22 cellular contexts compared by ENCODE assay signal in the genomic region with DNA sequence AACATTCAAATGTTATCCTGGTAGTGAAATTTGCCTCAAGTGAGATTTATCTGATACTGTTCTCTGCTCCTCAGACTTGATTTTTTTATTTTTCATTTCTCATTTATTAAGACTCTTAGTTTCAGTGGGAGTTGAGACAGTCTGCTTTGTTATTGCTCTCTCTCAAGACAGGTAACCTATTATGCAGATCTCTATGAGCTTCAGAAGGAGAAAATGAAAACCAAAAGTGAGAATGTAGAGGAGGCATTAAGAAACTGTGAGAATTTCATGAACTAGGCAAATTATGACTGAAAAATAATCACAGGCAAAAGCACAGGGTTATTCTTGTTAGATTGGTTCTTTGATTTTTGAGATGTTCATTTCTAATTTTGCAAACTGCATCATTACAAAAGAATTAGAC.
A peak's percentile ranks its signal among the peaks of the same experiment; 100 is the strongest.
DNase-seq lines count a peak whose midpoint lies in the region; ATAC-seq, FAIRE-seq and TF ChIP-seq lines count a peak whose summit lies in the region.
"Had no signal": no experiment of that assay in that cellular context is flagged by ENCODE, and none has a peak within 500 bp of the region (broad histone marks: within the 10 kb centered on the region; RNA-seq: fewer than 3 reads in every experiment).

No MANE protein-coding gene starts in this region.

- H3K27me3 ChIP-seq in upper lobe of left lung = no peaks in the 10 kb centered on the region
- H3K27me3 ChIP-seq: vagina had no signal

- no peak for TF ChIP-seq POLR2A in upper lobe of left lung (IDR thresholded peaks at IDR 0.05)
- no peak for TF ChIP-seq POLR2A in H54 (IDR thresholded peaks at IDR 0.05; ENCODE audit: low read depth, low read length)

- H3K9me3 ChIP-seq in upper lobe of left lung = no peaks in the 10 kb centered on the region
- no peaks in the 10 kb centered on the region for H3K9me3 ChIP-seq in OCI-LY7 (ENCODE audit: low read length)
- H3K9me3 ChIP-seq: vagina had no signal

- no peak overlapping the region for H3K4me2 ChIP-seq in OCI-LY7 (ENCODE audit: low read length)

- no peak for DNase-seq in upper lobe of left lung
- no peak for DNase-seq in OCI-LY7 (ENCODE audit: low spot score)
- DNase-seq in H54 (ENCODE audit: insufficient read length, low spot score) = no peak
- DNase-seq in NCI-H1417 (lab: John Stamatoyannopoulos, UW) = no peak
- DNase-seq: activated CD4-positive, alpha-beta T cell treated with anti-CD3 and anti-CD28 coated beads, Interleukin-2, amount 10 ng/mL, durations not matched to agents 7 days and 5 days; activated T-cell treated with anti-CD3 and anti-CD28 coated beads, Interleukin-2, amount 50 U/mL, for 1 hour; CD4-positive, alpha-beta memory T cell; DMS79; foreskin fibroblast; NCI-H2029 treated with DMSO at 0.1 percent for 48 hours; NCI-H510A treated with DMSO at 0.1 percent for 48 hours had no signal

- no peaks in the 10 kb centered on the region for H3K9me2 ChIP-seq in OCI-LY7 (ENCODE audit: insufficient read depth, low read length)

- H3K27ac ChIP-seq in upper lobe of left lung (no peak overlapping the region), OCI-LY7 (ENCODE audit: low read depth, low read length, poor library complexity, severe bottlenecking) (no peak overlapping the region)
- H3K27ac ChIP-seq: vagina had no signal

- TF ChIP-seq CTCF in upper lobe of left lung (IDR thresholded peaks at IDR 0.05) = no peak
- no peak for TF ChIP-seq CTCF in OCI-LY7 (conservative IDR thresholded peaks at IDR 0.05; ENCODE audit: low read length)

- no peaks in the 10 kb centered on the region for H4K20me1 ChIP-seq in OCI-LY7 (ENCODE audit: insufficient read depth, low read length)

- H3K4me3 ChIP-seq in upper lobe of left lung (no peak overlapping the region), OCI-LY7 (ENCODE audit: low read depth, low read length, poor library complexity, severe bottlenecking) (no peak overlapping the region)
- H3K4me3 ChIP-seq: vagina had no signal

- H3K36me3 ChIP-seq in upper lobe of left lung (no peaks in the 10 kb centered on the region), OCI-LY7 (ENCODE audit: insufficient read depth, low read length) (no peaks in the 10 kb centered on the region)
- H3K36me3 ChIP-seq: vagina had no signal

- POLR2A ChIA-PET in OCI-LY7 (lab: Charles Lee) = interaction anchor here (0.5 kb wide), 1 partner anchor 181 kb away, joined by 3 read pairs; no protein-coding TSS in a partner anchor

- intact Hi-C loops in OCI-LY7 (cut with micrococcal nuclease; ENCODE audit: unreplicated experiment) = no loop called here

- CTCF ChIA-PET in OCI-LY7 (lab: Charles Lee; ENCODE audit: unreplicated experiment) = no interaction called here

- no peak overlapping the region for H2AFZ ChIP-seq in OCI-LY7 (ENCODE audit: low read length)

- BruUV-seq in OCI-LY7 (replicated peaks; lab: Mats Ljungman, UMichigan) = no TSS peak

- TF ChIP-seq EP300 in upper lobe of left lung (IDR thresholded peaks at IDR 0.05) = no peak

- no peaks in the 10 kb centered on the region for H3K79me2 ChIP-seq in OCI-LY7 (ENCODE audit: insufficient read depth, low read depth, low read length)

- ATAC-seq in GM18858 (IDR thresholded peaks at IDR 0.05; ENCODE audit: unreplicated experiment) (peak; percentile 87), GM19468 (IDR thresholded peaks at IDR 0.05; ENCODE audit: extremely low read depth, unreplicated experiment) (peak; percentile 50), HG02884 (IDR thresholded peaks at IDR 0.05; ENCODE audit: unreplicated experiment) (peak; percentile 78), HG03460 (IDR thresholded peaks at IDR 0.05; ENCODE audit: unreplicated experiment) (peak; percentile 77), upper lobe of left lung (ENCODE audit: low FRiP score in 2 of 2) (no peak)
- ATAC-seq: activated naive CD4-positive, alpha-beta T cell treated with anti-CD3 and anti-CD28 coated beads, Interleukin-2, amount 50 U/mL, for 72 hours; left lobe of liver; sciatic nerve had no signal

- H3K4me1 ChIP-seq in upper lobe of left lung (no peaks in the 10 kb centered on the region), OCI-LY7 (ENCODE audit: insufficient read depth, low read length, poor library complexity, severe bottlenecking) (no peaks in the 10 kb centered on the region)
- H3K4me1 ChIP-seq: vagina had no signal

- no peak for FAIRE-seq in H54 (lab: Jason Lieb, UNC)
- FAIRE-seq: colon, endothelial cell of umbilical vein, H1 had no signal

Comparison
In these comparisons a context has a peak if more than half of its experiments do, and no peak if none do; other contexts are left out.
1. ATAC-seq: peak in GM18858 (single experiment), GM19468 (single experiment), HG02884 (single experiment) and HG03460 (single experiment); none in upper lobe of left lung (0 of 2).